1 cellular context compared by ENCODE assay signal in the genomic region with DNA sequence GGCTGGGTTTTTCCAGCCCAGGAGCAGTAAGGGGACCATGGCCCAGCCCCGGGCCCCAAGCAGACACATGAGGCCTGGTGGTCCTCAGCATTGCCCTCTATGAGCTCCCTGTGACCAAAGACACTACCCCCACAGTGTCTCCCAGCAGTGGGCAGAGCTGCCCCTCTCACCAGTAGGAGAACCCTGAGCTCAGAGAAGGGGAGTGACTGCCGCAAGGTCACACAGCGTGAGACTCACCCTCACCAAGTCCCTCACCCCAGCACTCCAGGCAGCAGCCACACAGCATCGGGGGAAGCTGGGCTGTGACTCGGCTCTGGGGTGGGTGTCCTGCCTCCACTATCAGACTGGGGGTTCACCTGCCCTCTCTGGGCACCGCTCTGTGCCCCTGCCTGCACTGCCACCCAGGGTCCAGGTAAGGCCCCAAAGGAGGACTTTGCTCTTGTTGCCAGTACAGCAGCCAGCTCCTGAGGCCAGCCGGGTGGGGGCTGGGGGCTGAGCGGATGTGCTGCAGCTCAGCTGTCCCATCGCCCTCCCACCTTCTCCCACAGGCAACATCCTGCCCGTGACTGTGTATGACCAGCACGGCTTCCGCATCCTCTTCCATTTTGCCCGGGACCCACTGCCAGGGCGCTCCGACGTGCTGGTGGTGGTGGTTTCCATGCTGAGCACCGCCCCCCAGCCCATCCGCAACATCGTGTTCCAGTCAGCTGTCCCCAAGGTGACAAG.
TF ChIP-seq lines count a peak whose summit lies in the region.

No MANE protein-coding gene starts in this region.

TF ChIP-seq in H1, 55 proteins besides CTCF, POLR2A, EP300 and RAD21:
- no peak for TF ChIP-seq TEAD4 (IDR thresholded peaks at IDR 0.05; ENCODE audit: low read depth, low read length)
- TF ChIP-seq TBP (IDR thresholded peaks at IDR 0.05; ENCODE audit: low read depth, low read length): no peak
- TF ChIP-seq, protein P1, sequence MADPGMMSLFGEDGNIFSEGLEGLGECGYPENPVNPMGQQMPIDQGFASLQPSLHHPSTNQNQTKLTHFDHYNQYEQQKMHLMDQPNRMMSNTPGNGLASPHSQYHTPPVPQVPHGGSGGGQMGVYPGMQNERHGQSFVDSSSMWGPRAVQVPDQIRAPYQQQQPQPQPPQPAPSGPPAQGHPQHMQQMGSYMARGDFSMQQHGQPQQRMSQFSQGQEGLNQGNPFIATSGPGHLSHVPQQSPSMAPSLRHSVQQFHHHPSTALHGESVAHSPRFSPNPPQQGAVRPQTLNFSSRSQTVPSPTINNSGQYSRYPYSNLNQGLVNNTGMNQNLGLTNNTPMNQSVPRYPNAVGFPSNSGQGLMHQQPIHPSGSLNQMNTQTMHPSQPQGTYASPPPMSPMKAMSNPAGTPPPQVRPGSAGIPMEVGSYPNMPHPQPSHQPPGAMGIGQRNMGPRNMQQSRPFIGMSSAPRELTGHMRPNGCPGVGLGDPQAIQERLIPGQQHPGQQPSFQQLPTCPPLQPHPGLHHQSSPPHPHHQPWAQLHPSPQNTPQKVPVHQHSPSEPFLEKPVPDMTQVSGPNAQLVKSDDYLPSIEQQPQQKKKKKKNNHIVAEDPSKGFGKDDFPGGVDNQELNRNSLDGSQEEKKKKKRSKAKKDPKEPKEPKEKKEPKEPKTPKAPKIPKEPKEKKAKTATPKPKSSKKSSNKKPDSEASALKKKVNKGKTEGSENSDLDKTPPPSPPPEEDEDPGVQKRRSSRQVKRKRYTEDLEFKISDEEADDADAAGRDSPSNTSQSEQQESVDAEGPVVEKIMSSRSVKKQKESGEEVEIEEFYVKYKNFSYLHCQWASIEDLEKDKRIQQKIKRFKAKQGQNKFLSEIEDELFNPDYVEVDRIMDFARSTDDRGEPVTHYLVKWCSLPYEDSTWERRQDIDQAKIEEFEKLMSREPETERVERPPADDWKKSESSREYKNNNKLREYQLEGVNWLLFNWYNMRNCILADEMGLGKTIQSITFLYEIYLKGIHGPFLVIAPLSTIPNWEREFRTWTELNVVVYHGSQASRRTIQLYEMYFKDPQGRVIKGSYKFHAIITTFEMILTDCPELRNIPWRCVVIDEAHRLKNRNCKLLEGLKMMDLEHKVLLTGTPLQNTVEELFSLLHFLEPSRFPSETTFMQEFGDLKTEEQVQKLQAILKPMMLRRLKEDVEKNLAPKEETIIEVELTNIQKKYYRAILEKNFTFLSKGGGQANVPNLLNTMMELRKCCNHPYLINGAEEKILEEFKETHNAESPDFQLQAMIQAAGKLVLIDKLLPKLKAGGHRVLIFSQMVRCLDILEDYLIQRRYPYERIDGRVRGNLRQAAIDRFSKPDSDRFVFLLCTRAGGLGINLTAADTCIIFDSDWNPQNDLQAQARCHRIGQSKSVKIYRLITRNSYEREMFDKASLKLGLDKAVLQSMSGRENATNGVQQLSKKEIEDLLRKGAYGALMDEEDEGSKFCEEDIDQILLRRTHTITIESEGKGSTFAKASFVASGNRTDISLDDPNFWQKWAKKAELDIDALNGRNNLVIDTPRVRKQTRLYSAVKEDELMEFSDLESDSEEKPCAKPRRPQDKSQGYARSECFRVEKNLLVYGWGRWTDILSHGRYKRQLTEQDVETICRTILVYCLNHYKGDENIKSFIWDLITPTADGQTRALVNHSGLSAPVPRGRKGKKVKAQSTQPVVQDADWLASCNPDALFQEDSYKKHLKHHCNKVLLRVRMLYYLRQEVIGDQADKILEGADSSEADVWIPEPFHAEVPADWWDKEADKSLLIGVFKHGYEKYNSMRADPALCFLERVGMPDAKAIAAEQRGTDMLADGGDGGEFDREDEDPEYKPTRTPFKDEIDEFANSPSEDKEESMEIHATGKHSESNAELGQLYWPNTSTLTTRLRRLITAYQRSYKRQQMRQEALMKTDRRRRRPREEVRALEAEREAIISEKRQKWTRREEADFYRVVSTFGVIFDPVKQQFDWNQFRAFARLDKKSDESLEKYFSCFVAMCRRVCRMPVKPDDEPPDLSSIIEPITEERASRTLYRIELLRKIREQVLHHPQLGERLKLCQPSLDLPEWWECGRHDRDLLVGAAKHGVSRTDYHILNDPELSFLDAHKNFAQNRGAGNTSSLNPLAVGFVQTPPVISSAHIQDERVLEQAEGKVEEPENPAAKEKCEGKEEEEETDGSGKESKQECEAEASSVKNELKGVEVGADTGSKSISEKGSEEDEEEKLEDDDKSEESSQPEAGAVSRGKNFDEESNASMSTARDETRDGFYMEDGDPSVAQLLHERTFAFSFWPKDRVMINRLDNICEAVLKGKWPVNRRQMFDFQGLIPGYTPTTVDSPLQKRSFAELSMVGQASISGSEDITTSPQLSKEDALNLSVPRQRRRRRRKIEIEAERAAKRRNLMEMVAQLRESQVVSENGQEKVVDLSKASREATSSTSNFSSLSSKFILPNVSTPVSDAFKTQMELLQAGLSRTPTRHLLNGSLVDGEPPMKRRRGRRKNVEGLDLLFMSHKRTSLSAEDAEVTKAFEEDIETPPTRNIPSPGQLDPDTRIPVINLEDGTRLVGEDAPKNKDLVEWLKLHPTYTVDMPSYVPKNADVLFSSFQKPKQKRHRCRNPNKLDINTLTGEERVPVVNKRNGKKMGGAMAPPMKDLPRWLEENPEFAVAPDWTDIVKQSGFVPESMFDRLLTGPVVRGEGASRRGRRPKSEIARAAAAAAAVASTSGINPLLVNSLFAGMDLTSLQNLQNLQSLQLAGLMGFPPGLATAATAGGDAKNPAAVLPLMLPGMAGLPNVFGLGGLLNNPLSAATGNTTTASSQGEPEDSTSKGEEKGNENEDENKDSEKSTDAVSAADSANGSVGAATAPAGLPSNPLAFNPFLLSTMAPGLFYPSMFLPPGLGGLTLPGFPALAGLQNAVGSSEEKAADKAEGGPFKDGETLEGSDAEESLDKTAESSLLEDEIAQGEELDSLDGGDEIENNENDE (IDR thresholded peaks at IDR 0.05; ENCODE audit: insufficient replicate concordance, low read length): no peak
- TF ChIP-seq, protein P2, sequence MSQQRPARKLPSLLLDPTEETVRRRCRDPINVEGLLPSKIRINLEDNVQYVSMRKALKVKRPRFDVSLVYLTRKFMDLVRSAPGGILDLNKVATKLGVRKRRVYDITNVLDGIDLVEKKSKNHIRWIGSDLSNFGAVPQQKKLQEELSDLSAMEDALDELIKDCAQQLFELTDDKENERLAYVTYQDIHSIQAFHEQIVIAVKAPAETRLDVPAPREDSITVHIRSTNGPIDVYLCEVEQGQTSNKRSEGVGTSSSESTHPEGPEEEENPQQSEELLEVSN (IDR thresholded peaks at IDR 0.05): no peak
- no peak for TF ChIP-seq YY1 (IDR thresholded peaks at IDR 0.05; ENCODE audit: low read depth, low read length)
- no peak for TF ChIP-seq HDAC2 (IDR thresholded peaks at IDR 0.05; ENCODE audit: borderline replicate concordance in 1 of 2, low read depth in 2 of 2, low read length in 2 of 2)
- no peak for TF ChIP-seq RNF2 (IDR thresholded peaks at IDR 0.05; ENCODE audit: borderline replicate concordance, low read depth, low read length, missing control alignments, poor library complexity, severe bottlenecking)
- TF ChIP-seq SP4 (IDR thresholded peaks at IDR 0.05; ENCODE audit: low read length): no peak
- no peak for TF ChIP-seq TAF1 (IDR thresholded peaks at IDR 0.05; ENCODE audit: low read depth, low read length)
- TF ChIP-seq KDM4A (IDR thresholded peaks at IDR 0.05; ENCODE audit: low read depth, low read length, severe bottlenecking): no peak
- no peak for TF ChIP-seq BRCA1 (IDR thresholded peaks at IDR 0.05; ENCODE audit: low read depth, low read length)
- no peak for TF ChIP-seq TAF7 (optimal IDR thresholded peaks at IDR 0.05; ENCODE audit: borderline replicate concordance, low read depth, low read length)
- TF ChIP-seq SIRT6 (IDR thresholded peaks at IDR 0.05; ENCODE audit: low read length): no peak
